Comparison of ENCODE assay signal across 28 cellular contexts in genomic region chr17:68710976-68711375, GRCh38.
DNase-seq lines count a peak whose midpoint lies in the region; ATAC-seq and TF ChIP-seq lines count a peak whose summit lies in the region.
"Had no signal": no experiment of that assay in that cellular context is flagged by ENCODE, and none has a peak within 500 bp of the region (broad histone marks: within the 10 kb centered on the region; RNA-seq: fewer than 3 reads in every experiment).

No MANE protein-coding gene starts in this region.

- H3K27me3 ChIP-seq in breast epithelium (no peaks in the 10 kb centered on the region), osteoblast (ENCODE audit: insufficient read depth, low read length) (no peaks in the 10 kb centered on the region), vagina (no peaks in the 10 kb centered on the region)
- H3K27me3 ChIP-seq: gastroesophageal sphincter, neural progenitor cell, stomach, tibial artery had no signal

- no peak for DNase-seq in breast epithelium (ENCODE audit: low spot score in 2 of 2)
- no peak for DNase-seq in MCF 10A (ENCODE audit: unreplicated experiment)
- DNase-seq in fibroblast of peridontal ligament (ENCODE audit: extremely low read depth) = peak; percentile 57
- no peak for DNase-seq in osteoblast (ENCODE audit: insufficient read length, low spot score, missing footprints)
- DNase-seq in vagina (ENCODE audit: extremely low spot score in 2 of 2) = no peak
- no peak for DNase-seq in stimulated activated CD4-positive, alpha-beta T cell treated with anti-CD3 and anti-CD28 coated beads, Interleukin-12 subunit alpha, Interleukin-12 subunit beta, amount 100 ng/mL, for 4 hours
- no peak for DNase-seq in ureter (ENCODE audit: low spot score)
- DNase-seq: activated CD8-positive, alpha-beta memory T cell treated with anti-CD3 and anti-CD28 coated beads, Interleukin-2, amount 10 ng/mL, durations not matched to agents 7 days and 5 days; activated T-cell treated with anti-CD3 and anti-CD28 coated beads, Interleukin-2, amount 50 U/mL, for 4 hours; AML-193; caudate nucleus; CD4-positive, alpha-beta T cell; erythroblast; hypothalamus; left colon; mammary epithelial cell; NCI-H1048; NCI-H1694; NCI-H2171 treated with DMSO at 0.1 percent for 48 hours; OCI-M1; stimulated activated CD4-positive, alpha-beta T cell treated with anti-CD3 and anti-CD28 coated beads, Interleukin-4, amount 100 ng/mL, for 1 hour; stomach; T-helper 2 cell; tibial artery had no signal

- no peak overlapping the region for H2AFZ ChIP-seq in osteoblast (ENCODE audit: low read length)
- H2AFZ ChIP-seq: neural progenitor cell had no signal

- H3K36me3 ChIP-seq in breast epithelium (no peaks in the 10 kb centered on the region), osteoblast (ENCODE audit: insufficient read depth, low read length) (no peaks in the 10 kb centered on the region), vagina (no peaks in the 10 kb centered on the region)
- H3K36me3 ChIP-seq: gastroesophageal sphincter, neural progenitor cell, stomach, tibial artery had no signal

- H3K27ac ChIP-seq in breast epithelium (peak overlapping the region; percentile 74 to 84), osteoblast (ENCODE audit: low read depth, low read length) (peak overlapping the region; percentile 61), vagina (peak overlapping the region; percentile 56)
- H3K27ac ChIP-seq: neural progenitor cell, tibial artery had no signal

- intact Hi-C loops in breast epithelium (cut with DNase I; ENCODE audit: low total_unique reads) (loop anchor here (5.0 kb wide), 1 partner anchor 36 kb away; no protein-coding TSS in a partner anchor), MCF 10A (cut with micrococcal nuclease) (no loop called here), vagina (cut with DNase I) (no loop called here)

- no peaks in the 10 kb centered on the region for H4K20me1 ChIP-seq in osteoblast (ENCODE audit: insufficient read depth, low read length)

- peaks cover 17% of the 10 kb centered on the region for H3K27me3 Mint-ChIP-seq in MCF 10A (ENCODE audit: insufficient read depth, unreplicated experiment)

- no peaks in the 10 kb centered on the region for H3K79me2 ChIP-seq in osteoblast (ENCODE audit: insufficient read depth, low read length)

- H3K9me3 ChIP-seq in breast epithelium = no peaks in the 10 kb centered on the region
- no peaks in the 10 kb centered on the region for H3K9me3 ChIP-seq in osteoblast (ENCODE audit: low read depth, low read length)
- no peaks in the 10 kb centered on the region for H3K9me3 ChIP-seq in vagina
- H3K9me3 ChIP-seq: gastroesophageal sphincter, stomach, tibial artery had no signal

- H3K4me2 ChIP-seq in osteoblast (ENCODE audit: insufficient read depth, low read length) = peak overlapping the region; percentile 64
- H3K4me2 ChIP-seq: neural progenitor cell had no signal

- H3K4me1 ChIP-seq in breast epithelium = no peaks in the 10 kb centered on the region
- H3K4me1 ChIP-seq in osteoblast (ENCODE audit: insufficient read depth, low read length) = peaks cover 46% of the 10 kb centered on the region
- H3K4me1 ChIP-seq in vagina = peaks cover 36% of the 10 kb centered on the region
- H3K4me1 ChIP-seq: gastroesophageal sphincter, neural progenitor cell, stomach, tibial artery had no signal

- BruUV-seq in MCF 10A (replicated peaks; lab: Mats Ljungman, UMichigan) = no TSS peak

- peaks cover 7% of the 10 kb centered on the region for H3K4me1 Mint-ChIP-seq in MCF 10A (ENCODE audit: insufficient read depth, unreplicated experiment)
- H3K4me1 Mint-ChIP-seq: activated CD8-positive, alpha-beta memory T cell treated with anti-CD3 and anti-CD28 coated beads, Interleukin-2, amount 10 ng/mL, durations not matched to agents 7 days and 5 days; neural progenitor cell had no signal

- TF ChIP-seq CTCF in breast epithelium (IDR thresholded peaks at IDR 0.05) (no peak), MCF 10A (IDR thresholded peaks at IDR 0.05; ENCODE audit: unreplicated experiment) (no peak), osteoblast (IDR thresholded peaks at IDR 0.05; ENCODE audit: extremely low read depth, low read depth, low read length) (no peak), vagina (IDR thresholded peaks at IDR 0.05) (no peak)

- H3K4me3 ChIP-seq in breast epithelium (no peak overlapping the region), osteoblast (ENCODE audit: insufficient read depth, low read length) (no peak overlapping the region), vagina (no peak overlapping the region)
- H3K4me3 ChIP-seq: gastroesophageal sphincter, neural progenitor cell, stomach, tibial artery had no signal

- H3K27ac Mint-ChIP-seq in MCF 10A (ENCODE audit: low read depth, unreplicated experiment) = no peak overlapping the region
- H3K27ac Mint-ChIP-seq: activated CD8-positive, alpha-beta memory T cell treated with anti-CD3 and anti-CD28 coated beads, Interleukin-2, amount 10 ng/mL, durations not matched to agents 7 days and 5 days; CD4-positive, alpha-beta T cell; dendritic cell treated with granulocyte-macrophage colony-stimulating factor and Interleukin-4, amounts not matched to agents 40 ng/mL and 50 ng/mL, for 4 days; neural progenitor cell had no signal

- ATAC-seq in HG03439 (IDR thresholded peaks at IDR 0.05; ENCODE audit: unreplicated experiment) = no peak
- ATAC-seq: activated CD8-positive, alpha-beta memory T cell treated with anti-CD3 and anti-CD28 coated beads, Interleukin-2, amount 10 ng/mL, durations not matched to agents 7 days and 5 days; activated T-cell treated with anti-CD3 and anti-CD28 coated beads, Interleukin-2, amount 50 U/mL, for 4 hours; left colon had no signal

- CTCF ChIA-PET in MCF 10A (lab: Yijun Ruan, JAX) = no interaction called here

- no peaks in the 10 kb centered on the region for H3K36me3 Mint-ChIP-seq in MCF 10A (ENCODE audit: insufficient read depth, unreplicated experiment)
- H3K36me3 Mint-ChIP-seq: activated CD8-positive, alpha-beta memory T cell treated with anti-CD3 and anti-CD28 coated beads, Interleukin-2, amount 10 ng/mL, durations not matched to agents 7 days and 5 days; neural progenitor cell had no signal

- H3K9me3 Mint-ChIP-seq in MCF 10A (ENCODE audit: unreplicated experiment) = no peaks in the 10 kb centered on the region
- H3K9me3 Mint-ChIP-seq: activated T-cell treated with anti-CD3 and anti-CD28 coated beads, Interleukin-2, amount 50 U/mL, for 4 hours; CD4-positive, alpha-beta T cell; dendritic cell treated with granulocyte-macrophage colony-stimulating factor and Interleukin-4, amounts not matched to agents 40 ng/mL and 50 ng/mL, for 4 days; neural progenitor cell had no signal

- POLR2A ChIA-PET in MCF 10A (lab: Yijun Ruan, JAX) = no interaction called here

- no peak for TF ChIP-seq POLR2A in breast epithelium (IDR thresholded peaks at IDR 0.05)
- no peak for TF ChIP-seq POLR2A in vagina (IDR thresholded peaks at IDR 0.05)

- no peak overlapping the region for H3K4me3 Mint-ChIP-seq in MCF 10A (ENCODE audit: unreplicated experiment)
- H3K4me3 Mint-ChIP-seq: activated CD8-positive, alpha-beta memory T cell treated with anti-CD3 and anti-CD28 coated beads, Interleukin-2, amount 10 ng/mL, durations not matched to agents 7 days and 5 days; activated T-cell treated with anti-CD3 and anti-CD28 coated beads, Interleukin-2, amount 50 U/mL, for 4 hours; CD4-positive, alpha-beta T cell; dendritic cell treated with granulocyte-macrophage colony-stimulating factor and Interleukin-4, amounts not matched to agents 40 ng/mL and 50 ng/mL, for 4 days; neural progenitor cell had no signal
